1 cellular context compared by ENCODE assay signal in genomic region chr21:41304068-41304720, GRCh38.
TF ChIP-seq lines count a peak whose summit lies in the region.

No MANE protein-coding gene starts in this region.

TF ChIP-seq in K562, 482 proteins besides CTCF, POLR2A, EP300 and RAD21:
- TF ChIP-seq IRF1 (CRISPR knock-in tag; IDR thresholded peaks at IDR 0.05; ENCODE audit: borderline replicate concordance) (no peak), NRF1 (conservative IDR thresholded peaks at IDR 0.05 in 1 of 2, IDR thresholded peaks at IDR 0.05 in 1 of 2) (peak; percentile 74 to 79)
TF ChIP-seq in K562: peak in this region for 1.
